Comparison of ENCODE assay signal across 14 cellular contexts in the genomic region with DNA sequence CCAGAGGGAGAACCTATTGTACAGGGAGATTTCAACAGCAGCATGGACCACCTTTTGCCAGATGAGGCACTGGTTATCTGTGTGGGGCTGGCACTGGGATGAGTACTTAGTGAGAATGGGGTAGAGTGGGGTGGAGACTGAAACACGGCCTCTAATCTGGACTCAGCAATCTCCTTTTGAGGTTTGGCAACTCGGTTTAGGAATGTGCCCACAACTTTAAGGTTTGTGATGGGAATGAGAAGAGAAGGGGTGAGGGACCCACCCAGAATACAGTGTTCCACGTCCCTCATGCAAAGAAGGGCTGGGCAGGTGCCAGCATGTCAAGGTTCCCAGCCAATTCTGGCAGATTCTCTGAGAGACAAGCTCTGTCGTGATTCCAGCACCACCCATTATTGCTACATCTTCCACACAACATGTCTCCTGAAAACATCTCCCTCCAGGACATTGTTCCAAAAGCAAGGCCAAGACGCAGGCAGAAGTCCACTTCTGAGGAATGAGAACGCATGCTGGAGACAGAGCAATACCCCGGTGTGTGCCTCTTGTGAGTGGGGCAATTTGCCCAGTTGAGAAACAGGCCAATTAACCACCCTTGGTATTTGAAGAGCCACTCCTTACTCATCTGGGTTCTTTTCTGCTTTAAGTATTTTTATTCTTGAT. TPM values are rescaled to one million over a fixed set of nuclear protein-coding genes. Genes with fewer than 3 reads are reported as not detected.
DNase-seq lines count a peak whose midpoint lies in the region; ATAC-seq, FAIRE-seq and TF ChIP-seq lines count a peak whose summit lies in the region.
"Had no signal": no experiment of that assay in that cellular context is flagged by ENCODE, and none has a peak within 500 bp of the region (broad histone marks: within the 10 kb centered on the region; RNA-seq: fewer than 3 reads in every experiment).

No MANE protein-coding gene starts in this region.

- H3K27ac ChIP-seq in keratinocyte (ENCODE audit: control insufficient read depth, insufficient read depth, low read length) (peak overlapping the region; percentile 23), vagina (peak overlapping the region; percentile 27)
- H3K27ac ChIP-seq: KMS-11 had no signal

- peak overlapping the region; percentile 59 for H3K4me2 ChIP-seq in keratinocyte (ENCODE audit: control insufficient read depth, extremely low read depth, insufficient read depth, low read depth, low read length)
- H3K4me2 ChIP-seq: KMS-11 had no signal

- no peak overlapping the region for H3K9ac ChIP-seq in keratinocyte (ENCODE audit: control insufficient read depth, extremely low read depth, insufficient read depth, low read length)
- H3K9ac ChIP-seq: KMS-11 had no signal

- no peak for TF ChIP-seq POLR2A in vagina (IDR thresholded peaks at IDR 0.05)

- H3K4me1 ChIP-seq in keratinocyte (ENCODE audit: control insufficient read depth, extremely low read depth, insufficient read depth, low read length) (peaks cover 11% of the 10 kb centered on the region), vagina (peaks cover 12% of the 10 kb centered on the region)

- FAIRE-seq in keratinocyte (lab: Jason Lieb, UNC) = peak; percentile 98

- H2AFZ ChIP-seq in keratinocyte (ENCODE audit: control insufficient read depth, low read length) = peak overlapping the region; percentile 50

- dilution Hi-C loops in keratinocyte (cut with MboI; ENCODE audit: extremely low pct_ligation_motif_present, low sequenced_read_pairs) = no loop called here

- H3K4me3 ChIP-seq in cardiac fibroblast (replicated peaks in 1 of 2; ENCODE audit: low read depth in 2 of 2, low read length in 2 of 2) (no peak overlapping the region), keratinocyte (ENCODE audit: control insufficient read depth in 2 of 3, extremely low read depth in 1 of 3, insufficient read depth in 2 of 3, low read depth in 1 of 3, low read length in 3 of 3) (peak overlapping the region in 1 of 3 experiments; percentile 1), vagina (no peak overlapping the region)

- H3K27me3 ChIP-seq in keratinocyte (ENCODE audit: control insufficient read depth, extremely low read depth, insufficient read depth, low read length) (no peaks in the 10 kb centered on the region), vagina (no peaks in the 10 kb centered on the region)

- H3K36me3 ChIP-seq in keratinocyte (ENCODE audit: control insufficient read depth in 2 of 2, extremely low read depth in 1 of 2, insufficient read depth in 2 of 2, low read length in 2 of 2) (no peaks in the 10 kb centered on the region), vagina (no peaks in the 10 kb centered on the region)

- TF ChIP-seq CTCF in cardiac fibroblast (IDR thresholded peaks at IDR 0.05; ENCODE audit: low read depth, low read length) (no peak), keratinocyte (optimal IDR thresholded peaks at IDR 0.05 in 1 of 3, IDR thresholded peaks at IDR 0.05 in 1 of 3, conservative IDR thresholded peaks at IDR 0.05 in 1 of 3; ENCODE audit: extremely low read depth in 1 of 3, insufficient read depth in 2 of 3, low read length in 3 of 3) (no peak), vagina (IDR thresholded peaks at IDR 0.05) (no peak)

- H3K9me3 ChIP-seq in keratinocyte (ENCODE audit: control insufficient read depth, low read depth, low read length) (no peaks in the 10 kb centered on the region), vagina (no peaks in the 10 kb centered on the region)

- no peak for ATAC-seq in GM19395 (IDR thresholded peaks at IDR 0.05; ENCODE audit: unreplicated experiment)

- peak; percentile 52 for DNase-seq in NCI-H2029 treated with DMSO at 0.1 percent for 48 hours (lab: John Stamatoyannopoulos, UW)
- no peak for DNase-seq in NCI-H2029 (lab: John Stamatoyannopoulos, UW)
- peak; percentile 10 to 93 for DNase-seq in cardiac fibroblast (ENCODE audit: low read depth in 2 of 2)
- peak; percentile 54 for DNase-seq in keratinocyte (ENCODE audit: low read depth, low spot score)
- DNase-seq in vagina (ENCODE audit: extremely low spot score in 2 of 2) = peak in 1 of 2 donors; percentile 93
- DNase-seq in epidermal melanocyte (ENCODE audit: insufficient read length, low spot score) = no peak
- no peak for DNase-seq in NCI-H510A treated with DMSO at 0.1 percent for 48 hours (lab: John Stamatoyannopoulos, UW)
- DNase-seq: activated CD4-positive, CD25-positive, alpha-beta regulatory T cell; GDM1; NCI-H2227 treated with DMSO at 0.1 percent for 48 hours had no signal

- intact Hi-C loops in vagina (cut with DNase I) = no loop called here

- no peaks in the 10 kb centered on the region for H4K20me1 ChIP-seq in keratinocyte (ENCODE audit: control insufficient read depth, extremely low read depth, insufficient read depth, low read length)

- no peaks in the 10 kb centered on the region for H3K9me1 ChIP-seq in keratinocyte (ENCODE audit: control insufficient read depth, extremely low read depth, insufficient read depth, low read length)

- no peaks in the 10 kb centered on the region for H3K79me2 ChIP-seq in keratinocyte (ENCODE audit: control insufficient read depth, insufficient read depth, low read length)

RNA-seq across cellular contexts. Expression of gene CCR4, which starts 37.5 kb away (rescaled TPM):
- polyA plus RNA-seq in keratinocyte = 0.01 TPM in 1 of 3 replicates, not detected in the others
- not detected for polyA plus RNA-seq in keratinocyte (2011; ENCODE audit: low read depth)
- not detected in 2 replicates for polyA plus RNA-seq in keratinocyte (2011; cell fraction: cytosol; rRNA removed)
- not detected in 2 replicates for polyA plus RNA-seq in keratinocyte (2011; cell fraction: nucleus; rRNA removed)
- polyA plus RNA-seq in keratinocyte (2012; ENCODE audit: low replicate concordance) = not detected in 2 replicates
- polyA minus RNA-seq in keratinocyte = not detected in 3 replicates
- not detected for polyA minus RNA-seq in keratinocyte (2011; cell fraction: cytosol; rRNA and poly(A)+ RNA removed)
- polyA minus RNA-seq in keratinocyte (2011; cell fraction: nucleus; rRNA and poly(A)+ RNA removed) = not detected in 2 replicates
- total RNA-seq in vagina = 0.49 TPM
- total RNA-seq: A172, skeletal muscle tissue had no signal

Comparison
In these comparisons a context has a peak if more than half of its experiments do, and no peak if none do; other contexts are left out.
1. DNase-seq: peak in NCI-H2029 treated with DMSO at 0.1 percent for 48 hours (single experiment), cardiac fibroblast (2 of 2) and keratinocyte (single experiment); none in NCI-H2029 (single experiment), epidermal melanocyte (single experiment) and NCI-H510A treated with DMSO at 0.1 percent for 48 hours (single experiment).